ENCODE assay signal across 8 cellular contexts in genomic region chr11:10307022-10307410, GRCh38. TPM values are rescaled to one million over a fixed set of nuclear protein-coding genes. Genes with fewer than 3 reads are reported as not detected.
DNase-seq lines count a peak whose midpoint lies in the region; ATAC-seq and TF ChIP-seq lines count a peak whose summit lies in the region.

No MANE protein-coding gene starts in this region.

- DNase-seq in ELR (ENCODE audit: low read depth) = peak; percentile 92
- DNase-seq in NAMALWA (ENCODE audit: low spot score) = peak; percentile 33
- no peak for DNase-seq in endodermal cell
- DNase-seq in osteoblast (ENCODE audit: insufficient read length, low spot score, missing footprints) = no peak
- DNase-seq in medulla oblongata (ENCODE audit: extremely low spot score) = no peak
- DNase-seq in putamen (ENCODE audit: low spot score) = no peak

- H3K4me1 Mint-ChIP-seq in endodermal cell = peaks cover 41% of the 10 kb centered on the region

- peak overlapping the region; percentile 92 for H3K9ac ChIP-seq in endodermal cell (ENCODE audit: extremely low read depth, low read length, poor library complexity, severe bottlenecking)

- no peak overlapping the region for H3K27ac Mint-ChIP-seq in endodermal cell

- TF ChIP-seq CTCF in endodermal cell (conservative IDR thresholded peaks at IDR 0.05) = no peak
- no peak for TF ChIP-seq CTCF in osteoblast (IDR thresholded peaks at IDR 0.05; ENCODE audit: extremely low read depth, low read depth, low read length)

- H3K4me2 ChIP-seq in osteoblast (ENCODE audit: insufficient read depth, low read length) = peak overlapping the region; percentile 97

- H3K9me3 Mint-ChIP-seq in endodermal cell = no peaks in the 10 kb centered on the region

- peaks cover 78% of the 10 kb centered on the region for H3K27me3 Mint-ChIP-seq in endodermal cell (ENCODE audit: insufficient read depth)

- no peak overlapping the region for H2AFZ ChIP-seq in osteoblast (ENCODE audit: low read length)

- H3K36me3 ChIP-seq in endodermal cell (ENCODE audit: control insufficient read depth, insufficient read depth, low read length) = peaks cover 25% of the 10 kb centered on the region
- peaks cover 18% of the 10 kb centered on the region for H3K36me3 ChIP-seq in osteoblast (ENCODE audit: insufficient read depth, low read length)

- peak overlapping the region; percentile 71 for H3K4me3 Mint-ChIP-seq in endodermal cell

- peaks cover 2% of the 10 kb centered on the region for H3K36me3 Mint-ChIP-seq in endodermal cell (ENCODE audit: low read depth)

- H3K27me3 ChIP-seq in endodermal cell (ENCODE audit: control insufficient read depth, insufficient read depth, low read length, poor library complexity, severe bottlenecking) = peaks cover 60% of the 10 kb centered on the region
- H3K27me3 ChIP-seq in osteoblast (ENCODE audit: insufficient read depth, low read length) = no peaks in the 10 kb centered on the region

- H3K9me3 ChIP-seq in endodermal cell (ENCODE audit: control insufficient read depth, low read length) (peaks cover 8% of the 10 kb centered on the region), osteoblast (ENCODE audit: low read depth, low read length) (no peaks in the 10 kb centered on the region)

- H3K27ac ChIP-seq in endodermal cell (ENCODE audit: low read depth, low read length) = no peak overlapping the region
- H3K27ac ChIP-seq in osteoblast (ENCODE audit: low read depth, low read length) = peak overlapping the region; percentile 81

- H3K79me2 ChIP-seq in osteoblast (ENCODE audit: insufficient read depth, low read length) = peaks cover 37% of the 10 kb centered on the region

- H3K4me3 ChIP-seq in endodermal cell (ENCODE audit: low read length) (peak overlapping the region; percentile 93), osteoblast (ENCODE audit: insufficient read depth, low read length) (peak overlapping the region; percentile 93)

- no peak for ATAC-seq in HG03469 (IDR thresholded peaks at IDR 0.05; ENCODE audit: unreplicated experiment)
- no peak for ATAC-seq in HG02852 (IDR thresholded peaks at IDR 0.05; ENCODE audit: unreplicated experiment)

- 0% methylated on average over 9 of the region's 10 CpGs; no CpG with 5 or more reads in 1 of the 2 experiments for WGBS in endodermal cell (ENCODE audit: insufficient coverage in 1 of 2, insufficient read length in 1 of 2), 2 experiments

- H4K20me1 ChIP-seq in osteoblast (ENCODE audit: insufficient read depth, low read length) = peaks cover 24% of the 10 kb centered on the region

- H3K4me1 ChIP-seq in endodermal cell (ENCODE audit: control insufficient read depth, insufficient read depth, low read length) = no peaks in the 10 kb centered on the region
- H3K4me1 ChIP-seq in osteoblast (ENCODE audit: insufficient read depth, low read length) = peaks cover 24% of the 10 kb centered on the region

RNA-seq across cellular contexts. Expression of gene ADM, which starts 2.1 kb away (rescaled TPM):
- 10 to 100 TPM; 20.6 to 35.5 TPM for total RNA-seq in endodermal cell
- polyA plus RNA-seq in endodermal cell (2013, experiment 1 of 2) = 38.5 TPM
- 38.1 TPM for polyA plus RNA-seq in endodermal cell (2013, experiment 2 of 2)
- 240 and 250 TPM in 2 replicates for total RNA-seq in osteoblast

RNA-seq across cellular contexts. Expression of gene SBF2, which starts 13.0 kb away (rescaled TPM):
- 10 to 100 TPM; 27.1 to 32.5 TPM for total RNA-seq in endodermal cell
- 24.3 TPM for polyA plus RNA-seq in endodermal cell (2013, experiment 1 of 2)
- 23.7 TPM for polyA plus RNA-seq in endodermal cell (2013, experiment 2 of 2)
- 61.2 and 71.0 TPM in 2 replicates for total RNA-seq in osteoblast

Comparison
In these comparisons a context has a peak if more than half of its experiments do, and no peak if none do; other contexts are left out.
1. DNase-seq: peak in ELR (single experiment) and NAMALWA (single experiment); none in endodermal cell (single experiment), osteoblast (single experiment), medulla oblongata (single experiment) and putamen (single experiment).